ENCODE assay signal across 8 cellular contexts in genomic region chr9:87464110-87464991, GRCh38. TPM values are rescaled to one million over a fixed set of nuclear protein-coding genes. Genes with fewer than 3 reads are reported as not detected.
DNase-seq lines count a peak whose midpoint lies in the region; ATAC-seq and TF ChIP-seq lines count a peak whose summit lies in the region.

No MANE protein-coding gene starts in this region.

- WGBS in GM23248 (ENCODE audit: low coverage in 1 of 2, low lambda C conversion rate in 2 of 2, missing lambda C conversion rate in 2 of 2), 2 experiments: 30 to 31% methylated on average over 7 of the region's 7 CpGs

- no peaks in the 10 kb centered on the region for H3K36me3 ChIP-seq in GM23248 (ENCODE audit: low read depth)
- no peaks in the 10 kb centered on the region for H3K36me3 ChIP-seq in SK-N-MC (ENCODE audit: insufficient read depth, low read length)

- H3K4me2 ChIP-seq in GM23248 (ENCODE audit: unreplicated experiment): no peak overlapping the region

- H3F3A ChIP-seq in GM23248 (ENCODE audit: insufficient read depth): 0 out of 2 replicates have a peak, but pooled peaks cover 10% of the 10 kb centered on the region

- H3K4me3 ChIP-seq in GM23248 (no peak overlapping the region), SK-N-MC (peak overlapping the region; percentile 66)

- peak overlapping the region; percentile 85 for H3K27ac Mint-ChIP-seq in osteocyte (ENCODE audit: unreplicated experiment)

- H3K9me2 ChIP-seq in GM23248 (ENCODE audit: insufficient read depth): no peaks in the 10 kb centered on the region

- intact Hi-C loops in Right ventricle myocardium superior (cut with DNase I): no loop called here

- H3K9ac ChIP-seq in GM23248 (no peak overlapping the region), SK-N-MC (ENCODE audit: insufficient read length) (peak overlapping the region; percentile 61)

- ATAC-seq in GM18498 (IDR thresholded peaks at IDR 0.05; ENCODE audit: unreplicated experiment): peak; percentile 71
- ATAC-seq in Right ventricle myocardium superior (ENCODE audit: poor library complexity): no peak

- H3K27me3 Mint-ChIP-seq in osteocyte (ENCODE audit: unreplicated experiment): no peaks in the 10 kb centered on the region

- H3K27ac ChIP-seq in GM23248 (no peak overlapping the region), SK-N-MC (peak overlapping the region; percentile 98)

- H3K4me3 Mint-ChIP-seq in osteocyte (ENCODE audit: unreplicated experiment): no peak overlapping the region

- no peak for TF ChIP-seq CTCF in osteocyte (IDR thresholded peaks at IDR 0.05)

- H3K4me1 ChIP-seq in GM23248 (ENCODE audit: insufficient read depth): peaks cover 3% of the 10 kb centered on the region; the same call in 1 of the 2 replicates

- H2AFZ ChIP-seq in GM23248: peak overlapping the region; percentile 27

- H3K9me3 Mint-ChIP-seq in osteocyte (ENCODE audit: unreplicated experiment): no peaks in the 10 kb centered on the region

- no peaks in the 10 kb centered on the region for H3K27me3 ChIP-seq in GM23248 (replicated peaks; ENCODE audit: insufficient read depth)

- no peaks in the 10 kb centered on the region for H3K79me2 ChIP-seq in GM23248 (ENCODE audit: insufficient read depth)

- no peaks in the 10 kb centered on the region for H3K36me3 Mint-ChIP-seq in osteocyte (ENCODE audit: unreplicated experiment)

- in situ Hi-C loops in GM23248 (cut with MboI) (no loop called here), KBM-7 (cut with MboI; ENCODE audit: low pct_unique_long_range_greater_than_20kb, low sequenced_read_pairs) (no loop called here)

- peaks cover 27% of the 10 kb centered on the region for H3K4me1 Mint-ChIP-seq in osteocyte (ENCODE audit: unreplicated experiment)

- DNase-seq in GM23248: peak; percentile 57
- peak; percentile 79 for DNase-seq in SK-N-MC (ENCODE audit: low read depth, low spot score)
- no peak for DNase-seq in osteocyte (ENCODE audit: extremely low spot score, unreplicated experiment)
- DNase-seq in KBM-7: no peak
- DNase-seq in stimulated activated naive CD4-positive, alpha-beta T cell treated with Interleukin-2 at 50 U/mL for 16 hours (lab: John Stamatoyannopoulos, UW): no peak
- no peak for DNase-seq in Right ventricle myocardium superior
- no peak for DNase-seq in HK-2 (ENCODE audit: unreplicated experiment)

- H4K20me1 ChIP-seq in GM23248 (ENCODE audit: insufficient read depth): no peaks in the 10 kb centered on the region

- H3K9me3 ChIP-seq in GM23248 (ENCODE audit: low read depth): no peaks in the 10 kb centered on the region
- no peaks in the 10 kb centered on the region for H3K9me3 ChIP-seq in SK-N-MC (ENCODE audit: low read depth, low read length)

RNA-seq across cellular contexts. Expression of gene DAPK1, which starts 33.3 kb away (rescaled TPM):
- total RNA-seq in GM23248 (2014; rRNA removed; shearing (Covaris generic)): 1.9 and 3.3 TPM in 2 replicates
- polyA plus RNA-seq in GM23248 (2016; fragmentation: Nextera tagmentation; extraction: Ambion mirVana): 0.80 and 1.6 TPM in 2 replicates
- 294 and 304 TPM in 2 replicates for total RNA-seq in osteocyte
- total RNA-seq in Right ventricle myocardium superior: 5.3 TPM

Comparison
In these comparisons a context has a peak if more than half of its experiments do, and no peak if none do; other contexts are left out.
1. DNase-seq: peak in GM23248 (single experiment) and SK-N-MC (single experiment); none in osteocyte (single experiment), KBM-7 (single experiment), stimulated activated naive CD4-positive, alpha-beta T cell treated with Interleukin-2 at 50 U/mL for 16 hours (single experiment), Right ventricle myocardium superior (single experiment) and HK-2 (single experiment).
2. RNA of gene DAPK1, which starts 33.3 kb away (total RNA-seq): 294 to 304 TPM in osteocyte; 5.3 TPM in Right ventricle myocardium superior (single experiment) and 1.9 to 3.3 TPM in GM23248; every median in the first group is over 10 times any median in the second.